Comparison of ENCODE assay signal across 14 cellular contexts in the genomic region with DNA sequence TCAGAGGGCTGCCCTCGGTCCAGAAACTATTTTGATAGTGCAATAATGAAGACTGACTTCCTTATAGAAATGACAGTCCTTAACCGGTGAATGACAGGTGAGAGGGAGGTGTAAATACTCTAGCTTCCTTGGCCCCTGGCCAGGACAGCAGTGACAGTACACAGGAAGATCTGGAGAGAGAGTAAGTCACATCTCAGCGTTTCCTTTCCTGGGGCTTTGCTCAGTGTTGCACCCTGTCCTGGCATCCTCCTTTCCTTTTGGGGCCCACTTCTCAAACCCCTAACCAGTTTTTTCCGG.
DNase-seq lines count a peak whose midpoint lies in the region; ATAC-seq and FAIRE-seq lines count a peak whose summit lies in the region.
"Had no signal": no experiment of that assay in that cellular context is flagged by ENCODE, and none has a peak within 500 bp of the region (broad histone marks: within the 10 kb centered on the region; RNA-seq: fewer than 3 reads in every experiment).

No MANE protein-coding gene starts in this region.

- H3K9me3 Mint-ChIP-seq in activated T-cell treated with anti-CD3 and anti-CD28 coated beads, Interleukin-2, amount 50 U/mL, for 72 hours: peaks cover 0 to 2% of the 10 kb centered on the region in 2 donors
- H3K9me3 Mint-ChIP-seq: naive B cell had no signal

- peaks cover 3 to 5% of the 10 kb centered on the region in 2 donors for H3K36me3 Mint-ChIP-seq in activated T-cell treated with anti-CD3 and anti-CD28 coated beads, Interleukin-2, amount 50 U/mL, for 72 hours (ENCODE audit: insufficient read depth in 2 of 2)

- H3K27ac ChIP-seq in small intestine (ENCODE audit: low read depth in 1 of 2, low read length in 1 of 2): no peak overlapping the region

- H3K4me3 Mint-ChIP-seq in activated T-cell treated with anti-CD3 and anti-CD28 coated beads, Interleukin-2, amount 50 U/mL, for 72 hours: peak overlapping the region; percentile 56 to 73

- peak; percentile 56 for DNase-seq in DMS153 treated with DMSO at 0.1 percent for 48 hours (lab: John Stamatoyannopoulos, UW; ENCODE audit: unreplicated experiment)
- peak; percentile 86 for DNase-seq in NCI-H510A treated with DMSO at 0.1 percent for 48 hours (lab: John Stamatoyannopoulos, UW)
- peak; percentile 51 to 68 for DNase-seq in activated T-cell treated with anti-CD3 and anti-CD28 coated beads, Interleukin-2, amount 50 U/mL, for 72 hours
- peak; percentile 80 for DNase-seq in small intestine
- DNase-seq in NCI-H526 treated with DMSO at 0.1 percent for 48 hours (lab: John Stamatoyannopoulos, UW): no peak
- DNase-seq: amniotic stem cell, naive B cell, substantia nigra had no signal

- peaks cover 0 to 7% of the 10 kb centered on the region in 2 donors for H3K4me1 ChIP-seq in small intestine (ENCODE audit: control insufficient read depth in 2 of 2, insufficient read depth in 1 of 2, low read depth in 1 of 2, low read length in 1 of 2)

- ATAC-seq in activated T-cell treated with anti-CD3 and anti-CD28 coated beads, Interleukin-2, amount 50 U/mL, for 72 hours (replicated peaks in 1 of 2): peak in 1 of 2 donors; percentile 33
- ATAC-seq in HG03469 (IDR thresholded peaks at IDR 0.05; ENCODE audit: unreplicated experiment) (no peak), HG03442 (IDR thresholded peaks at IDR 0.05; ENCODE audit: unreplicated experiment) (no peak), HG03280 (IDR thresholded peaks at IDR 0.05; ENCODE audit: unreplicated experiment) (no peak)

- no peaks in the 10 kb centered on the region for H3K36me3 ChIP-seq in small intestine (ENCODE audit: control insufficient read depth in 2 of 2, insufficient read depth in 2 of 2, low read length in 2 of 2)

- no peaks in the 10 kb centered on the region for H3K27me3 ChIP-seq in small intestine (ENCODE audit: control insufficient read depth in 2 of 2, insufficient read depth in 2 of 2, low read length in 2 of 2)

- H3K4me3 ChIP-seq in small intestine (ENCODE audit: low read depth in 1 of 2, low read length in 2 of 2): no peak overlapping the region

- 28 to 57% (median 54%) methylated on average over 4 of the region's 4 CpGs for WGBS in small intestine, 3 donors

- no peak for FAIRE-seq in small intestine (lab: Jason Lieb, UNC)
- FAIRE-seq: D721Med, endometrium, GM18507 had no signal

- H3K27ac Mint-ChIP-seq in activated T-cell treated with anti-CD3 and anti-CD28 coated beads, Interleukin-2, amount 50 U/mL, for 72 hours: peak overlapping the region; percentile 74

- H3K4me1 Mint-ChIP-seq in activated T-cell treated with anti-CD3 and anti-CD28 coated beads, Interleukin-2, amount 50 U/mL, for 72 hours (ENCODE audit: low read depth): peaks cover 77% of the 10 kb centered on the region

- no peaks in the 10 kb centered on the region for H3K9me3 ChIP-seq in small intestine (ENCODE audit: control insufficient read depth, low read depth)

- H3K27me3 Mint-ChIP-seq in activated T-cell treated with anti-CD3 and anti-CD28 coated beads, Interleukin-2, amount 50 U/mL, for 72 hours (ENCODE audit: low read depth): no peaks in the 10 kb centered on the region
- H3K27me3 Mint-ChIP-seq: naive B cell had no signal
